In genomic region chr14:93994919-93995682, GRCh38 we compare ENCODE assay signal across 9 cellular contexts. TPM values are rescaled to one million over a fixed set of nuclear protein-coding genes. Genes with fewer than 3 reads are reported as not detected.
A peak's percentile ranks its signal among the peaks of the same experiment; 100 is the strongest.
DNase-seq lines count a peak whose midpoint lies in the region; ATAC-seq and TF ChIP-seq lines count a peak whose summit lies in the region.
"Had no signal": no experiment of that assay in that cellular context is flagged by ENCODE, and none has a peak within 500 bp of the region (broad histone marks: within the 10 kb centered on the region; RNA-seq: fewer than 3 reads in every experiment).

No MANE protein-coding gene starts in this region.

- no peak for ATAC-seq in HG02678 (IDR thresholded peaks at IDR 0.05; ENCODE audit: unreplicated experiment)
- no peak for ATAC-seq in HG03039 (IDR thresholded peaks at IDR 0.05; ENCODE audit: unreplicated experiment)

- H3K27me3 ChIP-seq in ascending aorta (no peaks in the 10 kb centered on the region), muscle layer of duodenum (ENCODE audit: low read depth, low read length) (no peaks in the 10 kb centered on the region)
- H3K27me3 ChIP-seq: ovary had no signal

- DNase-seq in AG08395 (ENCODE audit: low spot score) (peak; percentile 79), MV-4-11 (lab: John Stamatoyannopoulos, UW) (peak; percentile 44), ascending aorta (ENCODE audit: low spot score in 2 of 2) (peak; percentile 85 to 96), NCI-H2227 treated with DMSO at 0.1 percent for 48 hours (lab: John Stamatoyannopoulos, UW) (no peak), pons (ENCODE audit: low spot score) (no peak)

- no peaks in the 10 kb centered on the region for H3K36me3 ChIP-seq in ascending aorta
- no peaks in the 10 kb centered on the region for H3K36me3 ChIP-seq in muscle layer of duodenum (ENCODE audit: control insufficient read depth in 1 of 2, insufficient read depth in 2 of 2, low read length in 2 of 2)
- H3K36me3 ChIP-seq: ovary had no signal

- H3K27ac ChIP-seq in ascending aorta, result peak overlapping the region; percentile 96 to 97
- H3K27ac ChIP-seq in muscle layer of duodenum (ENCODE audit: low read length), result peak overlapping the region; percentile 82
- H3K27ac ChIP-seq: ovary had no signal

- no peak for TF ChIP-seq CTCF in ascending aorta (IDR thresholded peaks at IDR 0.05)

- H3K4me1 ChIP-seq in ascending aorta (peaks cover 9 to 30% of the 10 kb centered on the region in 2 donors), muscle layer of duodenum (ENCODE audit: control insufficient read depth in 1 of 2, insufficient read depth in 2 of 2, low read length in 2 of 2) (peaks cover 0 to 4% of the 10 kb centered on the region in 2 donors)

- H3K4me3 ChIP-seq in ascending aorta, result peak overlapping the region; percentile 9 to 55
- no peak overlapping the region for H3K4me3 ChIP-seq in muscle layer of duodenum (ENCODE audit: low read depth in 1 of 2, low read length in 2 of 2)
- H3K4me3 ChIP-seq: ovary had no signal

- intact Hi-C loops in ascending aorta (cut with DNase I), result loop anchor here (1.0 to 2.0 kb wide), 2 partner anchors 18 to 30 kb away; partner anchors contain the start of gene ASB2

- H3K9me3 ChIP-seq in ascending aorta (no peaks in the 10 kb centered on the region), muscle layer of duodenum (ENCODE audit: control insufficient read depth in 1 of 2, low read length in 2 of 2) (no peaks in the 10 kb centered on the region)
- H3K9me3 ChIP-seq: ovary had no signal

RNA-seq across cellular contexts. Expression of gene CCDC197, which starts 2.0 kb away (rescaled TPM):
- not detected for total RNA-seq in ascending aorta
- total RNA-seq: ovary had no signal

RNA-seq across cellular contexts. Expression of gene ASB2, which starts 18.7 kb away (rescaled TPM):
- 58.6 TPM for total RNA-seq in ascending aorta

RNA-seq across cellular contexts. Expression of gene OTUB2, which starts 31.0 kb away (rescaled TPM):
- total RNA-seq in ascending aorta, result 0.21 TPM

Comparison
In these comparisons a context has a peak if more than half of its experiments do, and no peak if none do; other contexts are left out.
1. DNase-seq: peak in AG08395 (single experiment), MV-4-11 (single experiment) and ascending aorta (2 of 2); none in NCI-H2227 treated with DMSO at 0.1 percent for 48 hours (single experiment) and pons (single experiment).
2. H3K4me3 ChIP-seq: peak in ascending aorta (2 of 2); none in muscle layer of duodenum (0 of 2).